ENCODE assay signal across 24 cellular contexts in the genomic region with DNA sequence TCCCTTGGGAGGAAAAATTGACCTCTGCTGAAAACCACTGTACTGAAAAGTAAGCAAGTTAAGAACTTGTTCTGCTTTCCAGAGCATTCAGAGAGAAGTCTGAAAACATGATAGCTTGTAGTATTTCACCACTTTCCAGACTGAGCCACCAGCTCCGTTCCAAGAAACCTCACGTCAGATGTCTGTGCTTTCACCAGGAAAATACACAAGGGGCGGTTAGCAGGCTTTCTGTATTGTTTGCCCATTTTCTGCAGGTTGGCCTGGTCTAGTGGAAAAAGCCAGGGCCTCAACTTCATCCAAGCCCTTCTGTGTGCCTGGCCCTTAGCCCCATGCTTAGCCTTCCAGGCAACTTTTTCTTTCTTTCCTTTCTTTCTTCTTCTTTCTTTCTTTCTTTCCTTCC. TPM values are rescaled to one million over a fixed set of nuclear protein-coding genes. Genes with fewer than 3 reads are reported as not detected.
DNase-seq lines count a peak whose midpoint lies in the region; ATAC-seq, FAIRE-seq and TF ChIP-seq lines count a peak whose summit lies in the region.
"Had no signal": no experiment of that assay in that cellular context is flagged by ENCODE, and none has a peak within 500 bp of the region (broad histone marks: within the 10 kb centered on the region; RNA-seq: fewer than 3 reads in every experiment).

No MANE protein-coding gene starts in this region.

- TF ChIP-seq CTCF in fibroblast of villous mesenchyme (IDR thresholded peaks at IDR 0.05; ENCODE audit: insufficient read depth, low read depth, low read length) (no peak), pancreas (IDR thresholded peaks at IDR 0.05) (no peak)

- H3K9me3 ChIP-seq in pancreas (no peaks in the 10 kb centered on the region), aorta (ENCODE audit: control insufficient read depth, low read length) (no peaks in the 10 kb centered on the region)
- H3K9me3 ChIP-seq: neutrophil had no signal

- no peaks in the 10 kb centered on the region for H3K36me3 ChIP-seq in pancreas
- H3K36me3 ChIP-seq in aorta (ENCODE audit: control insufficient read depth in 1 of 2, insufficient read depth in 2 of 2, low read length in 1 of 2): no peaks in the 10 kb centered on the region
- H3K36me3 ChIP-seq: neutrophil had no signal

- H3K4me1 ChIP-seq in pancreas (no peaks in the 10 kb centered on the region), aorta (ENCODE audit: control insufficient read depth in 1 of 2, insufficient read depth in 2 of 2, low read length in 2 of 2) (peaks cover 3 to 6% of the 10 kb centered on the region in 2 donors)

- no peak overlapping the region for H3K4me3 ChIP-seq in fibroblast of villous mesenchyme (ENCODE audit: low read depth, low read length)
- H3K4me3 ChIP-seq in pancreas: no peak overlapping the region
- no peak overlapping the region for H3K4me3 ChIP-seq in aorta (ENCODE audit: low read length in 2 of 2)

- peak; percentile 10 for DNase-seq in NOMO-1 treated with DMSO at 0.1 percent for 48 hours (lab: John Stamatoyannopoulos, UW; ENCODE audit: unreplicated experiment)
- no peak for DNase-seq in NOMO-1 treated with dmso at 0.1 percent for 144 hours (lab: John Stamatoyannopoulos, UW; ENCODE audit: unreplicated experiment)
- peak; percentile 25 for DNase-seq in fibroblast of villous mesenchyme (ENCODE audit: low read depth)
- DNase-seq in pancreas: no peak
- peak; percentile 75 to 78 for DNase-seq in aorta
- DNase-seq in SKM-1 treated with dmso at 0.1 percent for 144 hours (lab: John Stamatoyannopoulos, UW; ENCODE audit: unreplicated experiment): no peak
- DNase-seq: activated CD4-positive, CD25-positive, alpha-beta regulatory T cell treated with anti-CD3 and anti-CD28 coated beads, Interleukin-2, amount 50 U/mL, for 72 hours; activated naive CD8-positive, alpha-beta T cell treated with anti-CD3 and anti-CD28 coated beads, Interleukin-2, amount 50 U/mL, for 24 hours; effector memory CD4-positive, alpha-beta T cell; GF-D8; NCI-H1092; NCI-H526; PC-3; stimulated activated CD4-positive, alpha-beta T cell treated with anti-CD3 and anti-CD28 coated beads, Interleukin-4, amount 100 ng/mL, for 24 hours; T-helper 9 cell had no signal

- intact Hi-C loops in pancreas (cut with DNase I) (no loop called here), aorta (cut with DNase I) (no loop called here)

- WGBS in pancreas, 2 donors: 55 to 61% methylated on average over 3 of the region's 3 CpGs
- WGBS in aorta, 2 donors: 1 to 4% methylated on average over 3 of the region's 3 CpGs

- no peak for FAIRE-seq in pancreas (lab: Jason Lieb, UNC)
- FAIRE-seq: GM12892 had no signal

- H3K27ac ChIP-seq in pancreas (no peak overlapping the region), aorta (ENCODE audit: low read depth in 1 of 2, low read length in 2 of 2) (peak overlapping the region; percentile 78 to 84)
- H3K27ac ChIP-seq: 22Rv1, neutrophil had no signal

- ATAC-seq in pancreas (peak in 3 of 4 donors; percentile 18 to 46 (median 39)), aorta (ENCODE audit: low FRiP score) (peak; percentile 93), GM21737 (IDR thresholded peaks at IDR 0.05; ENCODE audit: unreplicated experiment) (no peak), HG03457 (IDR thresholded peaks at IDR 0.05; ENCODE audit: unreplicated experiment) (no peak)
- ATAC-seq: activated naive CD8-positive, alpha-beta T cell treated with anti-CD3 and anti-CD28 coated beads, Interleukin-2, amount 50 U/mL, for 24 hours; PC-3 had no signal

- H3K27me3 ChIP-seq in pancreas: no peaks in the 10 kb centered on the region
- H3K27me3 ChIP-seq in aorta (ENCODE audit: control insufficient read depth in 1 of 2, insufficient read depth in 2 of 2, low read length in 1 of 2): no peaks in the 10 kb centered on the region
- H3K27me3 ChIP-seq: neutrophil had no signal

RNA-seq across cellular contexts. Expression of a gene that starts 36.4 kb away (rescaled TPM):
- total RNA-seq in fibroblast of villous mesenchyme (not detected in 2 replicates), pancreas (not detected), aorta (not detected)
- polyA plus RNA-seq in pancreas (under 1 TPM in 1 of 2 donors, not detected in 1; 0.02 TPM), aorta (not detected)
- total RNA-seq: activated T-helper 2 cell treated with anti-CD3 and anti-CD28 coated beads, Interferon-gamma antibody, Interleukin-2, Interleukin-4, amounts not matched to agents 10 μg/mL and 5 μg/mL and 100 μg/mL, durations not matched to agents 14 hours and 24 hours and 36 hours; mononuclear cell; PC-3; SK-MEL-5 had no signal
- polyA plus RNA-seq: BJ had no signal

Comparison
In these comparisons a context has a peak if more than half of its experiments do, and no peak if none do; other contexts are left out.
1. DNase-seq: peak in NOMO-1 treated with DMSO at 0.1 percent for 48 hours (single experiment), fibroblast of villous mesenchyme (single experiment) and aorta (2 of 2); none in NOMO-1 treated with dmso at 0.1 percent for 144 hours (single experiment), pancreas (0 of 6) and SKM-1 treated with dmso at 0.1 percent for 144 hours (single experiment).
2. ATAC-seq: peak in pancreas (3 of 4) and aorta (single experiment); none in GM21737 (single experiment) and HG03457 (single experiment).
3. H3K27ac ChIP-seq: peak in aorta (2 of 2); none in pancreas (0 of 4).